Comparison of ENCODE assay signal across 7 cellular contexts in genomic region chr12:52980773-52981423, GRCh38. TPM values are rescaled to one million over a fixed set of nuclear protein-coding genes. Genes with fewer than 3 reads are reported as not detected.
DNase-seq lines count a peak whose midpoint lies in the region; ATAC-seq and TF ChIP-seq lines count a peak whose summit lies in the region.

No MANE protein-coding gene starts in this region.

- DNase-seq in NCI-H526 treated with DMSO at 0.1 percent for 48 hours (lab: John Stamatoyannopoulos, UW) (peak; percentile 92), choroid plexus epithelial cell (ENCODE audit: low read depth) (peak; percentile 95), left lung (peak in 1 of 2 donors; percentile 84)
- DNase-seq in activated CD4-positive, alpha-beta T cell treated with anti-CD3 and anti-CD28 coated beads for 4 hours, result peak; percentile 81 to 85
- peak; percentile 66 to 77 for DNase-seq in stimulated activated CD4-positive, alpha-beta T cell treated with anti-CD3 and anti-CD28 coated beads, Interleukin-4, amount 100 ng/mL, for 4 hours

- intact Hi-C loops in left lung (cut with DNase I), result loop anchor here in 1 of 2 donors (5.0 kb wide), 1 partner anchor 94 kb away; no protein-coding TSS in a partner anchor

- TF ChIP-seq POLR2A in GM18505 (IDR thresholded peaks at IDR 0.05; ENCODE audit: borderline replicate concordance, extremely low read depth, insufficient read depth, insufficient read length), result no peak

- H3K9me3 ChIP-seq in left lung, result no peaks in the 10 kb centered on the region

- H3K4me3 ChIP-seq in choroid plexus epithelial cell (ENCODE audit: low read depth, low read length), result no peak overlapping the region
- no peak overlapping the region for H3K4me3 ChIP-seq in left lung

- TF ChIP-seq CTCF in choroid plexus epithelial cell (conservative IDR thresholded peaks at IDR 0.05; ENCODE audit: low read depth, low read length) (peak; percentile 99), left lung (IDR thresholded peaks at IDR 0.05) (peak; percentile 96 to 97)

- H3K4me1 ChIP-seq in left lung, result no peaks in the 10 kb centered on the region

- no peak overlapping the region for H3K27ac ChIP-seq in left lung

- peaks cover 0 to 10% of the 10 kb centered on the region in 2 donors for H3K27me3 ChIP-seq in left lung

- H3K36me3 ChIP-seq in left lung, result no peaks in the 10 kb centered on the region

- ATAC-seq in GM18505 (IDR thresholded peaks at IDR 0.05; ENCODE audit: unreplicated experiment), result peak; percentile 58
- ATAC-seq in HG03469 (IDR thresholded peaks at IDR 0.05; ENCODE audit: unreplicated experiment), result peak; percentile 54
- ATAC-seq in left lung, result peak; percentile 98

RNA-seq across cellular contexts. Expression of gene EIF4B, which starts 25.4 kb away (rescaled TPM):
- total RNA-seq in left lung, result 100 to 1,000 TPM; 326 to 378 TPM

RNA-seq across cellular contexts. Expression of gene KRT18, which starts 32.0 kb away (rescaled TPM):
- total RNA-seq in left lung, result 100 to 1,000 TPM; 447 to 667 TPM
